In the genomic region with DNA sequence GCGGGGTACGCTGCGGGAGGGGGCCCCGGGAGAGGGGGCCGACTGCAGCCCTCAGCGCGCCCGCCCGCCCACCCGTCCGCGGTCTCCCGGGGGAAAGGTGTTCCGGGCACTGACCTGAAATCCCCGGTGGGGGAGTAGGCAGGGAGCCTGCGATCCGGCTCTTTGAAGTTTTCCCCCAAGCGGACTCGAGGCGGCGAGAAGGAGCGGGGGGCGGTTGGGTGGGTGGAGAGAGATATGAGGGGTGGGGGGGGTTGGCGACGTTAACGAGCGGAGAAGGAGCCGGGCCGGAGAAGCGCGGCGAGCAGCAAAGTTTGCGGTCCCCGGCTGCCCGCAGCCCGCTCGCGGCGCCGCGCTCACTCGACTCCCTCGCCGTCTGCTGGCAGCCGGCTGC, we compare ENCODE assay signal across 8 cellular contexts.
A peak's percentile ranks its signal among the peaks of the same experiment; 100 is the strongest.
DNase-seq lines count a peak whose midpoint lies in the region; ATAC-seq and TF ChIP-seq lines count a peak whose summit lies in the region.

No MANE protein-coding gene starts in this region.

- peak overlapping the region; percentile 89 for H3K9ac ChIP-seq in OCI-LY3 (ENCODE audit: low read length)

- DNase-seq in D341Med (ENCODE audit: low spot score) (peak; percentile 48), NCI-H1930 (lab: John Stamatoyannopoulos, UW) (no peak), putamen (ENCODE audit: low spot score) (no peak), retina (no peak)
- no peak for DNase-seq in effector memory CD4-positive, alpha-beta T cell

- H3K36me3 ChIP-seq in OCI-LY3 (replicated peaks; ENCODE audit: low read depth, low read length), result peaks cover 10% of the 10 kb centered on the region
- H3K36me3 ChIP-seq in effector memory CD4-positive, alpha-beta T cell (ENCODE audit: control insufficient read depth, insufficient read depth, low read length), result no peaks in the 10 kb centered on the region
- no peaks in the 10 kb centered on the region for H3K36me3 ChIP-seq in neutrophil

- H3K4me3 ChIP-seq in OCI-LY3 (ENCODE audit: low read length) (peak overlapping the region; percentile 95), neutrophil (ENCODE audit: low read depth in 1 of 2, low read length in 1 of 2) (peak overlapping the region; percentile 66 to 73)
- peak overlapping the region; percentile 40 for H3K4me3 ChIP-seq in effector memory CD4-positive, alpha-beta T cell (ENCODE audit: insufficient read depth, low read depth, low read length, poor library complexity, severe bottlenecking)

- peaks cover 37% of the 10 kb centered on the region for H4K20me1 ChIP-seq in OCI-LY3 (ENCODE audit: insufficient read depth, low read length)

- H3K27ac ChIP-seq in OCI-LY3 (ENCODE audit: low read length), result peak overlapping the region; percentile 72
- H3K27ac ChIP-seq in effector memory CD4-positive, alpha-beta T cell (ENCODE audit: insufficient read depth, low read length, poor library complexity, severe bottlenecking), result peak overlapping the region; percentile 80
- peak overlapping the region; percentile 74 for H3K27ac ChIP-seq in neutrophil

- H2AFZ ChIP-seq in OCI-LY3 (ENCODE audit: low read depth, low read length), result no peak overlapping the region

- H3K4me1 ChIP-seq in OCI-LY3 (ENCODE audit: low read length) (peaks cover 33% of the 10 kb centered on the region), neutrophil (ENCODE audit: control insufficient read depth in 1 of 2, insufficient read depth in 1 of 2, low read depth in 1 of 2, low read length in 1 of 2) (peaks cover 38 to 39% of the 10 kb centered on the region in 2 experiments)
- peaks cover 9% of the 10 kb centered on the region for H3K4me1 ChIP-seq in effector memory CD4-positive, alpha-beta T cell (ENCODE audit: control insufficient read depth, insufficient read depth, low read length, poor library complexity, severe bottlenecking)

- TF ChIP-seq CTCF in OCI-LY3 (IDR thresholded peaks at IDR 0.05; ENCODE audit: low read depth, low read length) (no peak), neutrophil (IDR thresholded peaks at IDR 0.05) (no peak)

- peak overlapping the region; percentile 85 for H3K4me2 ChIP-seq in OCI-LY3 (ENCODE audit: low read length)

- no peaks in the 10 kb centered on the region for H3K9me3 ChIP-seq in OCI-LY3 (ENCODE audit: insufficient read depth, low read length)
- no peaks in the 10 kb centered on the region for H3K9me3 ChIP-seq in effector memory CD4-positive, alpha-beta T cell (ENCODE audit: control insufficient read depth, low read length)
- no peaks in the 10 kb centered on the region for H3K9me3 ChIP-seq in neutrophil

- ATAC-seq in HG03159 (IDR thresholded peaks at IDR 0.05; ENCODE audit: unreplicated experiment), result no peak

- no peaks in the 10 kb centered on the region for H3K27me3 ChIP-seq in OCI-LY3 (ENCODE audit: low read depth, low read length)
- H3K27me3 ChIP-seq in effector memory CD4-positive, alpha-beta T cell (replicated peaks; ENCODE audit: control insufficient read depth, insufficient read depth, low read length, poor library complexity, severe bottlenecking), result no peaks in the 10 kb centered on the region
- H3K27me3 ChIP-seq in neutrophil, result peaks cover 9% of the 10 kb centered on the region

- H3K79me2 ChIP-seq in OCI-LY3 (ENCODE audit: low read length), result peaks cover 51% of the 10 kb centered on the region

Comparison
In these comparisons a context has a peak if more than half of its experiments do, and no peak if none do; other contexts are left out.
1. H3K4me3 ChIP-seq: peak in every context shown above with its lines; median percentile 95 in OCI-LY3; 70 in neutrophil; 40 in effector memory CD4-positive, alpha-beta T cell.